29 cellular contexts compared by ENCODE assay signal in genomic region chr5:6763191-6763590, GRCh38.
"Had no signal": no experiment of that assay in that cellular context is flagged by ENCODE, and none has a peak within 500 bp of the region (broad histone marks: within the 10 kb centered on the region; RNA-seq: fewer than 3 reads in every experiment).

No MANE protein-coding gene starts in this region.

- H3K36me3 ChIP-seq: pancreas, prostate gland, upper lobe of right lung had no signal

- H3K9me3 Mint-ChIP-seq: immature natural killer cell; mesothelial cell of epicardium; natural killer cell; nephron progenitor cell; stimulated activated effector memory CD8-positive, alpha-beta T cell treated with anti-CD3 and anti-CD28 coated beads, Interleukin-12 subunit alpha, Interleukin-12 subunit beta, amount 100 ng/mL, for 72 hours; stimulated activated naive CD8-positive, alpha-beta T cell treated with anti-CD3 and anti-CD28 coated beads, Interleukin-15, Interleukin-2, amounts not matched to agents 100 ng/mL and 50 ng/mL, for 24 hours had no signal

- H3K36me3 Mint-ChIP-seq: immature natural killer cell, naive B cell, natural killer cell had no signal

- H3K4me1 ChIP-seq: prostate gland had no signal

- H3K4me3 ChIP-seq: left lung, lower lobe of right lung, pancreas, prostate gland, spleen, suprapubic skin, thoracic aorta, tibial artery, upper lobe of right lung had no signal

- DNase-seq: hypothalamus; immature natural killer cell; kidney; left colon; left lung; lower lobe of right lung; mammary epithelial cell; mesenchymal stem cell; naive B cell; natural killer cell; nephron progenitor cell; nucleus accumbens; pancreas; retina; right cardiac atrium; small intestine; spleen; stimulated activated CD4-positive, alpha-beta T cell treated with anti-CD3 and anti-CD28 coated beads, Interleukin-4, amount 100 ng/mL, for 24 hours; stimulated activated naive CD4-positive, alpha-beta T cell; tibial artery; trophoblast cell; upper lobe of right lung had no signal

- H3K27ac ChIP-seq: left lung, lower lobe of right lung, pancreas, prostate gland, spleen, suprapubic skin, thoracic aorta, tibial artery, upper lobe of right lung had no signal

- H3K27ac Mint-ChIP-seq: immature natural killer cell; mesothelial cell of epicardium; naive B cell; natural killer cell; nephron progenitor cell; stimulated activated effector memory CD8-positive, alpha-beta T cell treated with anti-CD3 and anti-CD28 coated beads, Interleukin-12 subunit alpha, Interleukin-12 subunit beta, amount 100 ng/mL, for 72 hours; stimulated activated naive CD8-positive, alpha-beta T cell treated with anti-CD3 and anti-CD28 coated beads, Interleukin-15, Interleukin-2, amounts not matched to agents 100 ng/mL and 50 ng/mL, for 24 hours had no signal

- H3K27me3 ChIP-seq: left lung, pancreas, spleen, suprapubic skin, tibial artery, upper lobe of right lung had no signal

- H3K4me3 Mint-ChIP-seq: immature natural killer cell; mesothelial cell of epicardium; naive B cell; natural killer cell; nephron progenitor cell; stimulated activated effector memory CD8-positive, alpha-beta T cell treated with anti-CD3 and anti-CD28 coated beads, Interleukin-12 subunit alpha, Interleukin-12 subunit beta, amount 100 ng/mL, for 72 hours; stimulated activated naive CD8-positive, alpha-beta T cell treated with anti-CD3 and anti-CD28 coated beads, Interleukin-15, Interleukin-2, amounts not matched to agents 100 ng/mL and 50 ng/mL, for 24 hours had no signal

- H3K4me1 Mint-ChIP-seq: stimulated activated effector memory CD8-positive, alpha-beta T cell treated with anti-CD3 and anti-CD28 coated beads, Interleukin-12 subunit alpha, Interleukin-12 subunit beta, amount 100 ng/mL, for 72 hours had no signal

- ATAC-seq: left colon; left lung; lower lobe of right lung; natural killer cell; pancreas; right cardiac atrium; sciatic nerve; stimulated activated effector memory CD8-positive, alpha-beta T cell treated with anti-CD3 and anti-CD28 coated beads, Interleukin-12 subunit alpha, Interleukin-12 subunit beta, amount 100 ng/mL, for 72 hours; upper lobe of right lung had no signal

- H3K27me3 Mint-ChIP-seq: stimulated activated naive CD8-positive, alpha-beta T cell treated with anti-CD3 and anti-CD28 coated beads, Interleukin-15, Interleukin-2, amounts not matched to agents 100 ng/mL and 50 ng/mL, for 24 hours had no signal

- H3K9me3 ChIP-seq: lower lobe of right lung, pancreas, prostate gland, suprapubic skin, thoracic aorta, tibial artery, upper lobe of right lung had no signal
